In the genomic region with DNA sequence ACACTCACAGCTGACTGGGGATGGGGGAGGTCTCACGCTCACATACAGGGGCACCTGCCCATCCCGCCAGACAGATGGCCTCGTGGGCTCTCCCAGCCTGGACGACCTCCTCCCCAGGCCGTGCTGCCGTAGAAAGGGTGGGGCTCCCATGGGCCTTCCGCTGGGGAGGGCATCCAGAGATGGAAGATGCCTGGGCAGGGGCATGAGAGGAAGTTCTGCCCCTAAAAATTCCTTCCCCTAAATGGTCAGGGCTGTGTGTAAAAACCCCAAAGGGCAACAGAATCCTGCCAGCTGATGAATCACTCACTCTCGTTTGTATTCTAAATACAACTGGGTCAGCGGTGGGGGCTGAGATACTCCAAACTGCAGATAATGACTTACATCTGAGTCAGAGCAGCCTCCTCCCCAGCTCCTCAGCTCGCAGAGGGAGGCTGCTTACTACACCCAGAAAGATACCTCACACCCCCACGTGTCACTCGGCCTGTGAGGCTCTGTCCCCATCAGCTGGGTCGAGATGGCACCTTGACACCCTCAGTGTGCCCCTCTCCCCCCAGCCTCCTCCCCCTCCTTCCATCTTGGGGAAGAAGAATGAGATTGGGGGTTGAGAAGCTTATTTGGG, we compare ENCODE assay signal across 8 cellular contexts. TPM values are rescaled to one million over a fixed set of nuclear protein-coding genes. Genes with fewer than 3 reads are reported as not detected.
DNase-seq lines count a peak whose midpoint lies in the region; ATAC-seq, FAIRE-seq and TF ChIP-seq lines count a peak whose summit lies in the region.

No MANE protein-coding gene starts in this region.

- ATAC-seq in A549 (peak; percentile 86 to 94), HG03439 (IDR thresholded peaks at IDR 0.05; ENCODE audit: unreplicated experiment) (peak; percentile 52), lung (ENCODE audit: insufficient read depth, low FRiP score) (peak; percentile 86)

- TF ChIP-seq POLR2A in A549 (IDR thresholded peaks at IDR 0.05; ENCODE audit: low read length), result no peak

- H3K27ac ChIP-seq in A549 (peak overlapping the region in 1 of 2 experiments; percentile 76; a peak in 3 of 6 replicates), lung (ENCODE audit: low read depth in 1 of 2, low read length in 1 of 2) (peak overlapping the region; percentile 76 to 83)

- H3K4me1 Mint-ChIP-seq in progenitor cell of endocrine pancreas (ENCODE audit: low read depth), result peaks cover 18% of the 10 kb centered on the region

- H3K4me2 ChIP-seq in A549, result peak overlapping the region; percentile 73

- POLR2A ChIA-PET in A549 (lab: Yijun Ruan, JAX), result interaction anchor here (1.1 to 2.5 kb wide), 3 partner anchors 9 to 11 kb away, joined by 4 to 29 read pairs (median 4); a partner anchor contains a TSS

- H3K4me1 ChIP-seq in A549, result peaks cover 50% of the 10 kb centered on the region
- peaks cover 56 to 62% of the 10 kb centered on the region in 2 donors for H3K4me1 ChIP-seq in lung (ENCODE audit: control insufficient read depth in 2 of 2, insufficient read depth in 2 of 2, low read length in 2 of 2)

- no peak overlapping the region for H3K27ac Mint-ChIP-seq in progenitor cell of endocrine pancreas

- peaks cover 7 to 56% of the 10 kb centered on the region in 2 donors for H3K36me3 ChIP-seq in lung (ENCODE audit: control insufficient read depth in 2 of 2, insufficient read depth in 2 of 2, low read length in 2 of 2)

- H3K36me3 Mint-ChIP-seq in progenitor cell of endocrine pancreas (ENCODE audit: insufficient read depth), result peaks cover 27% of the 10 kb centered on the region

- TF ChIP-seq EP300 in A549 (IDR thresholded peaks at IDR 0.05), result no peak

- TF ChIP-seq CTCF in A549 (IDR thresholded peaks at IDR 0.05) (no peak), lung (IDR thresholded peaks at IDR 0.05; ENCODE audit: control extremely low read depth, extremely low read depth) (no peak), progenitor cell of endocrine pancreas (IDR thresholded peaks at IDR 0.05; ENCODE audit: unreplicated experiment) (no peak)

- TF ChIP-seq RAD21 in A549 (conservative IDR thresholded peaks at IDR 0.05 in 1 of 2, IDR thresholded peaks at IDR 0.05 in 1 of 2), result no peak

- no peak overlapping the region for H3K4me3 Mint-ChIP-seq in progenitor cell of endocrine pancreas (ENCODE audit: low read depth)

- H3K4me3 ChIP-seq in A549, result 0 out of 3 replicates have a peak overlapping the region, but pooled peaks have one; percentile 8
- no peak overlapping the region for H3K4me3 ChIP-seq in lung

- CTCF ChIA-PET in A549 (lab: Yijun Ruan, JAX), result interaction anchor here (0.5 to 1.2 kb wide), 2 partner anchors 11 to 34 kb away, joined by 3 read pairs; a partner anchor contains a TSS

- no peaks in the 10 kb centered on the region for H3K27me3 Mint-ChIP-seq in progenitor cell of endocrine pancreas

- H3K9me3 ChIP-seq in A549, result no peaks in the 10 kb centered on the region
- no peaks in the 10 kb centered on the region for H3K9me3 ChIP-seq in lung (ENCODE audit: control insufficient read depth in 2 of 2, insufficient read depth in 1 of 2, low read length in 1 of 2)

- no peaks in the 10 kb centered on the region for H3K9me3 Mint-ChIP-seq in progenitor cell of endocrine pancreas (ENCODE audit: low read depth)

- FAIRE-seq in A549 (lab: Jason Lieb, UNC), result no peak

- DNase-seq in A549 (ENCODE audit: low read depth in 1 of 2, low spot score in 1 of 2), result peak; percentile 72 to 86
- peak; percentile 63 to 68 for DNase-seq in activated CD4-positive, alpha-beta T cell treated with anti-CD3 and anti-CD28 coated beads for 24 hours (ENCODE audit: low read depth in 2 of 2)
- DNase-seq in central memory CD4-positive, alpha-beta T cell, result peak; percentile 64
- peak; percentile 69 for DNase-seq in lung (ENCODE audit: low spot score)
- peak; percentile 63 for DNase-seq in stimulated activated CD8-positive, alpha-beta memory T cell treated with anti-CD3 and anti-CD28 coated beads, Interleukin-12 subunit alpha, Interleukin-12 subunit beta, amount 100 ng/mL, for 4 hours (ENCODE audit: low read depth)
- DNase-seq in progenitor cell of endocrine pancreas (ENCODE audit: low spot score, unreplicated experiment), result no peak
- no peak for DNase-seq in D341Med (ENCODE audit: low spot score)

- 0% methylated on average over 3 of the region's 13 CpGs for WGBS in A549 (ENCODE audit: missing lambda C conversion rate)
- WGBS in lung, 2 donors, result 44 to 67% methylated on average over 13 of the region's 13 CpGs

- no peaks in the 10 kb centered on the region for H3K27me3 ChIP-seq in lung (ENCODE audit: control insufficient read depth, insufficient read depth)

TF ChIP-seq in A549, 52 proteins besides CTCF, POLR2A, EP300 and RAD21 (continues in another document):
- TF ChIP-seq SREBF2 (IDR thresholded peaks at IDR 0.05) (no peak), CBX8 (IDR thresholded peaks at IDR 0.05) (no peak), HDAC2 (IDR thresholded peaks at IDR 0.05) (no peak), KDM5A (IDR thresholded peaks at IDR 0.05) (no peak), PHF8 (IDR thresholded peaks at IDR 0.05; ENCODE audit: borderline replicate concordance, low read depth) (no peak), EHF (CRISPR knock-in tag; IDR thresholded peaks at IDR 0.05) (no peak), RCOR1 (IDR thresholded peaks at IDR 0.05; ENCODE audit: low read depth, low read length) (no peak), FOSB (CRISPR knock-in tag; IDR thresholded peaks at IDR 0.05) (no peak), JUNB (IDR thresholded peaks at IDR 0.05) (peak; percentile 61), MAFK (IDR thresholded peaks at IDR 0.05; ENCODE audit: partially characterized antibody) (no peak), HOXB13 (CRISPR knock-in tag; IDR thresholded peaks at IDR 0.05; ENCODE audit: low read depth) (no peak), NR3C1 (IDR thresholded peaks at IDR 0.05) (no peak), FOSL2 (IDR thresholded peaks at IDR 0.05) (peak; percentile 66; the same call in 1 of the 2 replicates), FOSL2 (CRISPR knock-in tag; IDR thresholded peaks at IDR 0.05) (peak; percentile 65), NFE2L2 (conservative IDR thresholded peaks at IDR 0.05; ENCODE audit: low read length) (no peak), ESRRA (IDR thresholded peaks at IDR 0.05; ENCODE audit: borderline replicate concordance, low read length) (no peak), RFX5 (IDR thresholded peaks at IDR 0.05) (no peak), MAZ (IDR thresholded peaks at IDR 0.05; ENCODE audit: borderline replicate concordance, low read depth, low read length) (no peak), CHD2 (IDR thresholded peaks at IDR 0.05; ENCODE audit: low read length, partially characterized antibody) (no peak), EHMT2 (IDR thresholded peaks at IDR 0.05; ENCODE audit: low read depth) (no peak), HOXA7 (CRISPR knock-in tag; IDR thresholded peaks at IDR 0.05) (no peak)
- TF ChIP-seq, protein P1, sequence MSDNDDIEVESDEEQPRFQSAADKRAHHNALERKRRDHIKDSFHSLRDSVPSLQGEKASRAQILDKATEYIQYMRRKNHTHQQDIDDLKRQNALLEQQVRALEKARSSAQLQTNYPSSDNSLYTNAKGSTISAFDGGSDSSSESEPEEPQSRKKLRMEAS (IDR thresholded peaks at IDR 0.05), result peak; percentile 72
- TF ChIP-seq, protein P2, sequence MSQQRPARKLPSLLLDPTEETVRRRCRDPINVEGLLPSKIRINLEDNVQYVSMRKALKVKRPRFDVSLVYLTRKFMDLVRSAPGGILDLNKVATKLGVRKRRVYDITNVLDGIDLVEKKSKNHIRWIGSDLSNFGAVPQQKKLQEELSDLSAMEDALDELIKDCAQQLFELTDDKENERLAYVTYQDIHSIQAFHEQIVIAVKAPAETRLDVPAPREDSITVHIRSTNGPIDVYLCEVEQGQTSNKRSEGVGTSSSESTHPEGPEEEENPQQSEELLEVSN (IDR thresholded peaks at IDR 0.05; ENCODE audit: borderline replicate concordance, low read depth), result no peak
- TF ChIP-seq, protein P3, sequence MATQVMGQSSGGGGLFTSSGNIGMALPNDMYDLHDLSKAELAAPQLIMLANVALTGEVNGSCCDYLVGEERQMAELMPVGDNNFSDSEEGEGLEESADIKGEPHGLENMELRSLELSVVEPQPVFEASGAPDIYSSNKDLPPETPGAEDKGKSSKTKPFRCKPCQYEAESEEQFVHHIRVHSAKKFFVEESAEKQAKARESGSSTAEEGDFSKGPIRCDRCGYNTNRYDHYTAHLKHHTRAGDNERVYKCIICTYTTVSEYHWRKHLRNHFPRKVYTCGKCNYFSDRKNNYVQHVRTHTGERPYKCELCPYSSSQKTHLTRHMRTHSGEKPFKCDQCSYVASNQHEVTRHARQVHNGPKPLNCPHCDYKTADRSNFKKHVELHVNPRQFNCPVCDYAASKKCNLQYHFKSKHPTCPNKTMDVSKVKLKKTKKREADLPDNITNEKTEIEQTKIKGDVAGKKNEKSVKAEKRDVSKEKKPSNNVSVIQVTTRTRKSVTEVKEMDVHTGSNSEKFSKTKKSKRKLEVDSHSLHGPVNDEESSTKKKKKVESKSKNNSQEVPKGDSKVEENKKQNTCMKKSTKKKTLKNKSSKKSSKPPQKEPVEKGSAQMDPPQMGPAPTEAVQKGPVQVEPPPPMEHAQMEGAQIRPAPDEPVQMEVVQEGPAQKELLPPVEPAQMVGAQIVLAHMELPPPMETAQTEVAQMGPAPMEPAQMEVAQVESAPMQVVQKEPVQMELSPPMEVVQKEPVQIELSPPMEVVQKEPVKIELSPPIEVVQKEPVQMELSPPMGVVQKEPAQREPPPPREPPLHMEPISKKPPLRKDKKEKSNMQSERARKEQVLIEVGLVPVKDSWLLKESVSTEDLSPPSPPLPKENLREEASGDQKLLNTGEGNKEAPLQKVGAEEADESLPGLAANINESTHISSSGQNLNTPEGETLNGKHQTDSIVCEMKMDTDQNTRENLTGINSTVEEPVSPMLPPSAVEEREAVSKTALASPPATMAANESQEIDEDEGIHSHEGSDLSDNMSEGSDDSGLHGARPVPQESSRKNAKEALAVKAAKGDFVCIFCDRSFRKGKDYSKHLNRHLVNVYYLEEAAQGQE (IDR thresholded peaks at IDR 0.05), result no peak
- TF ChIP-seq, protein P4, sequence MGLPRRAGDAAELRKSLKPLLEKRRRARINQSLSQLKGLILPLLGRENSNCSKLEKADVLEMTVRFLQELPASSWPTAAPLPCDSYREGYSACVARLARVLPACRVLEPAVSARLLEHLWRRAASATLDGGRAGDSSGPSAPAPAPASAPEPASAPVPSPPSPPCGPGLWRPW (IDR thresholded peaks at IDR 0.05), result no peak

RNA-seq across cellular contexts. Expression of a gene that starts 10.1 kb away (rescaled TPM):
- polyA plus RNA-seq in A549 (2011; rRNA removed) (207 and 326 TPM in 2 replicates), A549 (2017; fragmentation: RNase III; extraction: RNeasy Plus Mini Kit Qiagen cat#74134 plus additional on column Dnase treatment) (251 to 278 TPM (median 266 TPM) in 3 replicates), lung (100 to 1,000 TPM in 1 of 2 donors, 10 to 100 TPM in 1; 72.0 to 294 TPM)
- polyA plus RNA-seq in A549 (2012; cell fraction: cytosol; rRNA removed), result 347 and 391 TPM in 2 replicates
- 453 and 488 TPM in 2 replicates for polyA plus RNA-seq in A549 (2012; cell fraction: nucleus; rRNA removed)
- 249 and 252 TPM in 2 replicates for polyA minus RNA-seq in A549 (2011; rRNA and poly(A)+ RNA removed)
- total RNA-seq in lung (100 to 1,000 TPM; 116 to 325 TPM), progenitor cell of endocrine pancreas (191 and 200 TPM in 2 replicates)

Comparison
In these comparisons a context has a peak if more than half of its experiments do, and no peak if none do; other contexts are left out.
1. DNase-seq: peak in A549 (2 of 2), activated CD4-positive, alpha-beta T cell treated with anti-CD3 and anti-CD28 coated beads for 24 hours (2 of 2), central memory CD4-positive, alpha-beta T cell (single experiment), lung (single experiment) and stimulated activated CD8-positive, alpha-beta memory T cell treated with anti-CD3 and anti-CD28 coated beads, Interleukin-12 subunit alpha, Interleukin-12 subunit beta, amount 100 ng/mL, for 4 hours (single experiment); none in progenitor cell of endocrine pancreas (single experiment) and D341Med (single experiment).
2. Peak in every context shown above with its lines, with median percentiles within 50 percentile points of each other: ATAC-seq.